ENCODE assay signal across 9 cellular contexts in genomic region chr1:203026666-203027663, GRCh38. TPM values are rescaled to one million over a fixed set of nuclear protein-coding genes. Genes with fewer than 3 reads are reported as not detected.
DNase-seq lines count a peak whose midpoint lies in the region; ATAC-seq and TF ChIP-seq lines count a peak whose summit lies in the region.
"Had no signal": no experiment of that assay in that cellular context is flagged by ENCODE, and none has a peak within 500 bp of the region (broad histone marks: within the 10 kb centered on the region; RNA-seq: fewer than 3 reads in every experiment).

No MANE protein-coding gene starts in this region.

- no peak overlapping the region for H2BK20ac ChIP-seq in H9 (ENCODE audit: low read depth, low read length, poor library complexity, severe bottlenecking)

- peaks cover 7% of the 10 kb centered on the region for H3K23me2 ChIP-seq in H9 (ENCODE audit: insufficient read length, low read depth, low read length, poor library complexity, severe bottlenecking)

- H3K27me3 ChIP-seq in CD8-positive, alpha-beta memory T cell (ENCODE audit: insufficient read depth, low read length, poor library complexity, severe bottlenecking): no peaks in the 10 kb centered on the region
- peaks cover 12% of the 10 kb centered on the region; the same call in 1 of the 2 replicates for H3K27me3 ChIP-seq in H9 (ENCODE audit: insufficient read depth, low read length)
- H3K27me3 ChIP-seq in gastroesophageal sphincter: no peaks in the 10 kb centered on the region
- H3K27me3 ChIP-seq in rectal smooth muscle tissue (ENCODE audit: control insufficient read depth, insufficient read depth, low read length): peaks cover 3% of the 10 kb centered on the region

- H2AK5ac ChIP-seq in H9 (ENCODE audit: insufficient read length, low read length): no peak overlapping the region

- WGBS in H9 (ENCODE audit: extremely low coverage, insufficient read length, low lambda C conversion rate): no CpG with 5 or more reads among the region's 46 CpGs
- WGBS in gastroesophageal sphincter (ENCODE audit: low coverage in 1 of 2), 2 donors: 52% methylated on average over 5 of the region's 46 CpGs; no CpG with 5 or more reads in 1 of the 2 donors

- CTCF ChIA-PET in CD8-positive, alpha-beta memory T cell (lab: Charles Lee): interaction anchor here (1.0 kb wide), 1 partner anchor 12 kb away, joined by 7 read pairs; no protein-coding TSS in a partner anchor
- CTCF ChIA-PET in T-cell (lab: Charles Lee): interaction anchor here in 1 of 2 donors (0.8 to 1.0 kb wide), 3 partner anchors 12 to 20 kb away, joined by 3 to 6 read pairs (median 4); partner anchors contain the start of gene TMEM183A

- peak overlapping the region; percentile 58 for H3K27ac ChIP-seq in CD8-positive, alpha-beta memory T cell (ENCODE audit: low read depth, low read length)
- H3K27ac ChIP-seq in H9 (ENCODE audit: insufficient read length, low read depth, low read length): no peak overlapping the region
- H3K27ac ChIP-seq in gastroesophageal sphincter: peak overlapping the region in 2 of 4 donors; percentile 70 to 73
- no peak overlapping the region for H3K27ac ChIP-seq in rectal smooth muscle tissue (ENCODE audit: low read depth, low read length)

- ATAC-seq in T-cell (replicated peaks in 1 of 4) (peak; percentile 43 to 61 (median 44)), gastroesophageal sphincter (peak; percentile 16), HG03565 (IDR thresholded peaks at IDR 0.05; ENCODE audit: unreplicated experiment) (no peak)

- H3K36me3 Mint-ChIP-seq in CD8-positive, alpha-beta memory T cell: peaks cover 0 to 22% (median 2%) of the 10 kb centered on the region in 3 donors
- H3K36me3 Mint-ChIP-seq in H9 (ENCODE audit: insufficient read depth in 1 of 3, low read depth in 3 of 3) (peaks cover 20 to 34% (median 33%) of the 10 kb centered on the region in 3 experiments), T-cell (peaks cover 7% of the 10 kb centered on the region)

- no peak overlapping the region for H2BK12ac ChIP-seq in H9 (ENCODE audit: insufficient read length, low read depth, low read length)

- H3K4me3 Mint-ChIP-seq in CD8-positive, alpha-beta memory T cell: peak overlapping the region; percentile 72 to 85 (median 79)
- peak overlapping the region; percentile 71 to 88 for H3K4me3 Mint-ChIP-seq in H9
- H3K4me3 Mint-ChIP-seq in T-cell: peak overlapping the region; percentile 62 to 78 (median 69)

- no peaks in the 10 kb centered on the region for H3K79me2 ChIP-seq in H9 (ENCODE audit: insufficient read depth, low read length)

- H3K36me3 ChIP-seq in CD8-positive, alpha-beta memory T cell (ENCODE audit: insufficient read depth, low read length): peaks cover 9% of the 10 kb centered on the region
- H3K36me3 ChIP-seq in gastroesophageal sphincter (peaks cover 0 to 25% of the 10 kb centered on the region in 2 donors), rectal smooth muscle tissue (ENCODE audit: control insufficient read depth, insufficient read depth, low read length) (peaks cover 3% of the 10 kb centered on the region)

- POLR2A ChIA-PET in CD8-positive, alpha-beta memory T cell (lab: Charles Lee): interaction anchor here (0.6 kb wide), 1 partner anchor 86 kb away, joined by 3 read pairs; no protein-coding TSS in a partner anchor
- POLR2A ChIA-PET in T-cell (lab: Charles Lee): interaction anchor here in 1 of 2 donors (0.7 kb wide), 1 partner anchor 825 kb away, joined by 7 read pairs; no protein-coding TSS in a partner anchor

- no peak overlapping the region for H2BK120ac ChIP-seq in H9 (ENCODE audit: low read depth, low read length, poor library complexity, severe bottlenecking)

- no peak for TF ChIP-seq POLR2A in gastroesophageal sphincter (IDR thresholded peaks at IDR 0.05)

- H4K91ac ChIP-seq in H9 (ENCODE audit: insufficient read length, low read depth, low read length): no peak overlapping the region

- TF ChIP-seq CTCF in H9 (conservative IDR thresholded peaks at IDR 0.05) (peak; percentile 33; the same call in 1 of the 3 replicates), gastroesophageal sphincter (IDR thresholded peaks at IDR 0.05) (no peak)

- no peaks in the 10 kb centered on the region for H3K79me1 ChIP-seq in H9 (ENCODE audit: insufficient read depth, low read depth, low read length, poor library complexity, severe bottlenecking)

- H3K27me3 Mint-ChIP-seq in CD8-positive, alpha-beta memory T cell: peaks cover 0 to 1% of the 10 kb centered on the region in 2 donors
- H3K27me3 Mint-ChIP-seq in H9 (ENCODE audit: low read depth) (peaks cover 38% of the 10 kb centered on the region), T-cell (no peaks in the 10 kb centered on the region)

- H3K9me3 Mint-ChIP-seq in CD8-positive, alpha-beta memory T cell: no peaks in the 10 kb centered on the region
- H3K9me3 Mint-ChIP-seq in H9 (peaks cover 0 to 8% of the 10 kb centered on the region in 2 experiments; a peak in 1 of 5 replicates), T-cell (no peaks in the 10 kb centered on the region)

- peak overlapping the region; percentile 79 for H3K4me3 ChIP-seq in CD8-positive, alpha-beta memory T cell (ENCODE audit: low read length)
- peak overlapping the region; percentile 36 to 56 for H3K4me3 ChIP-seq in gastroesophageal sphincter
- peak overlapping the region; percentile 87 for H3K4me3 ChIP-seq in rectal smooth muscle tissue (ENCODE audit: low read length)

- no peak overlapping the region for H2BK15ac ChIP-seq in H9 (ENCODE audit: low read depth, low read length)

- peaks cover 7 to 18% (median 10%) of the 10 kb centered on the region in 3 donors for H3K4me1 Mint-ChIP-seq in CD8-positive, alpha-beta memory T cell
- H3K4me1 Mint-ChIP-seq in H9 (peaks cover 18% of the 10 kb centered on the region in 2 experiments), T-cell (peaks cover 11 to 20% (median 14%) of the 10 kb centered on the region in 3 donors)

- no peak overlapping the region for H3T11ph ChIP-seq in H9 (ENCODE audit: low read length)

- no peak overlapping the region for H3K56ac ChIP-seq in H9 (ENCODE audit: insufficient read length, low read depth, low read length)

- no peak overlapping the region for H2BK5ac ChIP-seq in H9 (ENCODE audit: insufficient read length, low read length)

- no peaks in the 10 kb centered on the region for H3K9me3 ChIP-seq in CD8-positive, alpha-beta memory T cell (ENCODE audit: low read length)
- H3K9me3 ChIP-seq in H9 (ENCODE audit: control insufficient read depth, low read depth, low read length) (no peaks in the 10 kb centered on the region), gastroesophageal sphincter (no peaks in the 10 kb centered on the region)

- no peak for TF ChIP-seq EP300 in gastroesophageal sphincter (IDR thresholded peaks at IDR 0.05)

- no peak overlapping the region for H3K18ac ChIP-seq in H9 (ENCODE audit: insufficient read length, low read depth, low read length)

- H2AFZ ChIP-seq in H9 (ENCODE audit: low read length): no peak overlapping the region

- peak overlapping the region; percentile 43; the same call in 1 of the 2 replicates for H3K14ac ChIP-seq in H9 (ENCODE audit: insufficient read depth, low read length)

- peak in 1 of 5 donors; percentile 51 for DNase-seq in CD8-positive, alpha-beta memory T cell
- peak; percentile 29 for DNase-seq in H9
- DNase-seq in T-cell: peak in 2 of 34 experiments; percentile 7 to 12
- DNase-seq in HuH-7 (ENCODE audit: low spot score): no peak
- no peak for DNase-seq in AG08396 (ENCODE audit: low spot score)

- peaks cover 15% of the 10 kb centered on the region for H3K4me1 ChIP-seq in CD8-positive, alpha-beta memory T cell (ENCODE audit: insufficient read depth, low read length)
- no peaks in the 10 kb centered on the region for H3K4me1 ChIP-seq in H9 (ENCODE audit: insufficient read depth, low read length)
- H3K4me1 ChIP-seq in gastroesophageal sphincter: peaks cover 0 to 37% (median 3%) of the 10 kb centered on the region in 3 donors
- H3K4me1 ChIP-seq in rectal smooth muscle tissue (ENCODE audit: control insufficient read depth, insufficient read depth, low read length): peaks cover 5% of the 10 kb centered on the region

- H4K5ac ChIP-seq in H9 (ENCODE audit: insufficient read length, low read depth, low read length): no peak overlapping the region

- H4K20me1 ChIP-seq in H9 (ENCODE audit: control insufficient read depth, insufficient read depth, insufficient read length): peaks cover 2% of the 10 kb centered on the region

- H3K27ac Mint-ChIP-seq in CD8-positive, alpha-beta memory T cell: peak overlapping the region in 7 of 8 donors; percentile 24 to 87 (median 53)
- H3K27ac Mint-ChIP-seq in H9: no peak overlapping the region
- peak overlapping the region in 1 of 2 donors; percentile 13 for H3K27ac Mint-ChIP-seq in T-cell

- H3K9ac ChIP-seq in H9 (ENCODE audit: extremely low read depth, insufficient read length, low read length) (peak overlapping the region; percentile 20), rectal smooth muscle tissue (ENCODE audit: low read length) (peak overlapping the region; percentile 27)

- peak overlapping the region; percentile 73 for H3K4me2 ChIP-seq in H9 (ENCODE audit: insufficient read depth, insufficient read length, low read length)

- no peak overlapping the region for H3K4ac ChIP-seq in H9 (ENCODE audit: low read depth, low read length)

- H4K8ac ChIP-seq in H9 (replicated peaks; ENCODE audit: insufficient read length, low read depth, low read length): no peak overlapping the region

- no peak overlapping the region for H3K23ac ChIP-seq in H9 (ENCODE audit: insufficient read length, low read depth, low read length)

RNA-seq across cellular contexts. Expression of gene PPFIA4, which starts 0.7 kb away (rescaled TPM):
- total RNA-seq in CD8-positive, alpha-beta memory T cell: 1 to 10 TPM; 1.2 to 1.5 TPM
- polyA plus RNA-seq in CD8-positive, alpha-beta memory T cell: not detected
- total RNA-seq in H9 (2021) (2.8 and 3.9 TPM in 2 replicates), T-cell (1 to 10 TPM in 4 of 5 donors, under 1 TPM in 1; 0.66 to 2.0 (median 1.7) TPM), gastroesophageal sphincter (10 to 100 TPM in 1 of 4 donors, 1 to 10 TPM in 2, under 1 TPM in 1; 0.81 to 10.5 (median 1.7) TPM)

RNA-seq across cellular contexts. Expression of gene TMEM183A, which starts 19.8 kb away (rescaled TPM):
- total RNA-seq in CD8-positive, alpha-beta memory T cell: 10 to 100 TPM; 76.9 to 77.2 TPM
- polyA plus RNA-seq in CD8-positive, alpha-beta memory T cell: 55.4 TPM
- total RNA-seq in H9 (2021): 93.4 and 96.0 TPM in 2 replicates
- total RNA-seq in T-cell: 100 to 1,000 TPM in 2 of 5 donors, 10 to 100 TPM in 3; 67.5 to 124 (median 68.4) TPM
- total RNA-seq in gastroesophageal sphincter: 100 to 1,000 TPM in 1 of 4 donors, 10 to 100 TPM in 3; 79.3 to 119 (median 90.0) TPM

RNA-seq across cellular contexts. Expression of gene MYOG, which starts 58.8 kb away (rescaled TPM):
- not detected for total RNA-seq in CD8-positive, alpha-beta memory T cell
- polyA plus RNA-seq in CD8-positive, alpha-beta memory T cell: not detected
- total RNA-seq in H9 (2021) (not detected in 2 replicates), T-cell (not detected), gastroesophageal sphincter (under 1 TPM in 1 of 4 donors, not detected in 3; 0.35 TPM)
- total RNA-seq: NCI-H460 had no signal

RNA-seq across cellular contexts. Expression of gene CYB5R1, which starts 59.9 kb away (rescaled TPM):
- total RNA-seq in CD8-positive, alpha-beta memory T cell: 10 to 100 TPM; 23.9 to 26.0 TPM
- polyA plus RNA-seq in CD8-positive, alpha-beta memory T cell: 52.7 TPM
- total RNA-seq in H9 (2021) (21.4 and 21.5 TPM in 2 replicates), T-cell (10 to 100 TPM; 37.5 to 44.0 (median 40.0) TPM), gastroesophageal sphincter (10 to 100 TPM; 37.3 to 51.0 (median 41.2) TPM)

Comparison
In these comparisons a context has a peak if more than half of its experiments do, and no peak if none do; other contexts are left out.
1. H3K27ac Mint-ChIP-seq: peak in CD8-positive, alpha-beta memory T cell (7 of 8); none in H9 (0 of 3).
2. Peak in every context shown above with its lines, with median percentiles within 50 percentile points of each other: H3K4me3 ChIP-seq and H3K4me3 Mint-ChIP-seq.